ENCODE assay signal across 15 cellular contexts in the genomic region with DNA sequence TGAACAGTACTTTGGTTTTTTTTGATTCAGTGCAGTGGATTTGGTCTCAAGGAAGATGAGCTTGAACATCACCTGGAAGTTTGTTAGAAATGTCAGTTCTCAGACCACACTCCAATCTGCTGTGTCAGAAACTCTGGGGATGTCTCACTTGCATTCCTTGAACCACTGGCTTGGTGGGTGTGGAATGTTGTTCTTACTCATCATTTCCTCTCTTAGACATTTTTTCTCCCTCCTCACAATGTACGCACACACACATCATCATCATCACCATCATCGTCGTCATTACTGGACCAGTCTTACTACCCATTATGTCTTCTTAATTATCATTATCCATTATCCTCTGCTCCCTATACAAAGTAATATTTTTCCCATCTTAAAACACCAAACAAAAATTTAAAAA.
DNase-seq lines count a peak whose midpoint lies in the region; ATAC-seq, FAIRE-seq and TF ChIP-seq lines count a peak whose summit lies in the region.
"Had no signal": no experiment of that assay in that cellular context is flagged by ENCODE, and none has a peak within 500 bp of the region (broad histone marks: within the 10 kb centered on the region; RNA-seq: fewer than 3 reads in every experiment).

No MANE protein-coding gene starts in this region.

- DNase-seq in AG09319 (ENCODE audit: extremely low read depth, low read depth) (peak; percentile 56), M059J (ENCODE audit: low read depth) (peak; percentile 94), bronchial epithelial cell (ENCODE audit: low read depth) (peak; percentile 96), kidney epithelial cell (ENCODE audit: low read depth) (peak; percentile 55), DMS153 treated with DMSO at 0.1 percent for 48 hours (lab: John Stamatoyannopoulos, UW; ENCODE audit: unreplicated experiment) (no peak), mesenteric fat pad (ENCODE audit: low spot score) (no peak)
- DNase-seq: activated CD4-positive, CD25-positive, alpha-beta regulatory T cell; activated T-cell treated with anti-CD3 and anti-CD28 coated beads for 4 hours; aorta; effector memory CD8-positive, alpha-beta T cell; midbrain; NCI-H187 treated with DMSO at 0.1 percent for 48 hours had no signal

- H3K36me3 ChIP-seq in bronchial epithelial cell (ENCODE audit: control insufficient read depth, insufficient read depth, low read length) (no peaks in the 10 kb centered on the region), kidney epithelial cell (ENCODE audit: control insufficient read depth, insufficient read depth, low read length) (no peaks in the 10 kb centered on the region)

- H3K4me3 ChIP-seq in bronchial epithelial cell (ENCODE audit: low read depth, low read length) (no peak overlapping the region), kidney epithelial cell (ENCODE audit: low read depth, low read length) (no peak overlapping the region)

- ATAC-seq in GM19351 (IDR thresholded peaks at IDR 0.05; ENCODE audit: unreplicated experiment) (no peak), GM21576 (IDR thresholded peaks at IDR 0.05; ENCODE audit: unreplicated experiment) (no peak)
- ATAC-seq: effector memory CD8-positive, alpha-beta T cell had no signal

- H3K27me3 ChIP-seq in bronchial epithelial cell (ENCODE audit: control insufficient read depth, insufficient read depth, low read length) (no peaks in the 10 kb centered on the region), kidney epithelial cell (ENCODE audit: control insufficient read depth, insufficient read depth, low read length) (no peaks in the 10 kb centered on the region)

- TF ChIP-seq CTCF in AG09319 (IDR thresholded peaks at IDR 0.05; ENCODE audit: low read depth, low read length) = no peak
- TF ChIP-seq CTCF in bronchial epithelial cell (IDR thresholded peaks at IDR 0.05; ENCODE audit: insufficient read depth, low read length, severe bottlenecking) = no peak
- TF ChIP-seq CTCF in kidney epithelial cell (IDR thresholded peaks at IDR 0.05; ENCODE audit: insufficient read depth, low read length, poor library complexity, severe bottlenecking) = no peak

- FAIRE-seq in bronchial epithelial cell (lab: Jason Lieb, UNC) = peak; percentile 60
- FAIRE-seq: G401.6 had no signal

Comparison
In these comparisons a context has a peak if more than half of its experiments do, and no peak if none do; other contexts are left out.
1. DNase-seq: peak in AG09319 (single experiment), M059J (single experiment), bronchial epithelial cell (single experiment) and kidney epithelial cell (single experiment); none in DMS153 treated with DMSO at 0.1 percent for 48 hours (single experiment) and mesenteric fat pad (single experiment).